ENCODE assay signal across 12 cellular contexts in the genomic region with DNA sequence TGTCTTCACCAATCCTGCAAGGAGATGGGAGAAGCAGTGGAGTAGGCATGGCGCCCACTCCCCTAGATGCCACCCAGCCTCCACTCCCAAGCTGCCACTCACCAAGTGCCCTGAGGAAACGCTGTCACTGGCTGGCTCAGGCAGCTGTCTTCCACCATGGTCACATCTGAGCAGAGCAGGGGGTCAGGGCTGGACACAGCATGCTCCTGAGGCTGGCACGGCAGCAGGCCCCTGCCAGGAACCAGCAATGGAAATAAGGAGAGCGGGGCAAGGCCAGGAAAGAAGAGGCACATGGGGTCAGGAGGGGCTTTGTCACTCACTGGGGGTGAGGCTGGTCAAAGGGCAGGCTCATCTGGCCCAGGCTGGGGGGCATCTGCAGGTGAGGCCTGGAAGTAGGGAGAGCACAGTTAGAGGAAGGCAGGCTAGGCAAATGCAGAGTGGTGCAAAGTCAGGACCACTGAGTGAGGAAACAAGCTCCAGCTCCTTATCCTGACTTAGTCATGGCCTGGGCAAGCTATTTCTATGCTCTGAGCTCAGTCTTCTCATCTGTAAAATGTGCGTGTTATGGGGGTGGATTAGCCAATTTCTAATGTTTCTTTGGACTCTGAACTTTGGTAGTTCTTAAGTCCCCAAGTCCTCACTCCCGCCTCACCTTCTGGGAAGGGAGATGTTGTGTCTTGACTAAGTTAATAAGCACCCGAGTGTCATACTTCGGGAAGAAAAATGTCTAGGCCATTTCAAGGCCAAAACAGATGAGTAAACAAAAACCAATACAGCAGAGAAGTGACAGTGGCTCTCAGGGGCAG. TPM values are rescaled to one million over a fixed set of nuclear protein-coding genes. Genes with fewer than 3 reads are reported as not detected.
DNase-seq lines count a peak whose midpoint lies in the region; ATAC-seq, FAIRE-seq and TF ChIP-seq lines count a peak whose summit lies in the region.
"Had no signal": no experiment of that assay in that cellular context is flagged by ENCODE, and none has a peak within 500 bp of the region (broad histone marks: within the 10 kb centered on the region; RNA-seq: fewer than 3 reads in every experiment).

No MANE protein-coding gene starts in this region.

- H4K8ac ChIP-seq in H1 (ENCODE audit: extremely low read depth, insufficient read depth, low read length): no peak overlapping the region
- no peak overlapping the region for H4K8ac ChIP-seq in trophoblast cell (ENCODE audit: low read depth, low read length)

- H3K9me3 ChIP-seq in Loucy (ENCODE audit: insufficient read depth, low read depth, low read length) (no peaks in the 10 kb centered on the region), H1 (ENCODE audit: insufficient read depth in 2 of 2, low read depth in 1 of 2, low read length in 1 of 2) (no peaks in the 10 kb centered on the region), trophoblast cell (ENCODE audit: insufficient read depth, low read depth, low read length) (peaks cover 2% of the 10 kb centered on the region)

- H4K12ac ChIP-seq in trophoblast cell (ENCODE audit: low read depth, low read length): no peak overlapping the region

- H4K91ac ChIP-seq in H1 (replicated peaks; ENCODE audit: insufficient read length, low read length) (no peak overlapping the region), trophoblast cell (ENCODE audit: low read depth, low read length) (no peak overlapping the region)

- peaks cover 6% of the 10 kb centered on the region for H4K20me1 ChIP-seq in Loucy (ENCODE audit: insufficient read depth, low read length, poor library complexity, severe bottlenecking)
- peaks cover 0 to 2% of the 10 kb centered on the region in 2 experiments for H4K20me1 ChIP-seq in H1 (replicated peaks in 1 of 2; ENCODE audit: control insufficient read depth in 1 of 2, insufficient read depth in 2 of 2, low read length in 2 of 2)

- DNase-seq in T-helper 1 cell (no peak), H1 (ENCODE audit: low read depth in 1 of 2, low spot score in 2 of 2) (no peak), trophoblast cell (no peak), COR-L47 (lab: John Stamatoyannopoulos, UW) (no peak)
- DNase-seq: 8988T; stimulated activated CD4-positive, alpha-beta T cell treated with anti-CD3 and anti-CD28 coated beads, Interleukin-2, amount 100 ng/mL, for 48 hours had no signal

- H3K4me2 ChIP-seq in Loucy (ENCODE audit: low read depth, low read length, poor library complexity, severe bottlenecking) (no peak overlapping the region), H1 (ENCODE audit: insufficient read depth in 1 of 2, low read depth in 2 of 2, low read length in 2 of 2) (no peak overlapping the region), trophoblast cell (ENCODE audit: low read length) (no peak overlapping the region)

- H3K9ac ChIP-seq in Loucy (ENCODE audit: low read depth, low read length, poor library complexity, severe bottlenecking) (peak overlapping the region; percentile 34), H1 (replicated peaks in 1 of 4; ENCODE audit: extremely low read depth in 1 of 4, low read depth in 3 of 4, low read length in 3 of 4) (no peak overlapping the region), trophoblast cell (ENCODE audit: low read length) (no peak overlapping the region)

- H3K23ac ChIP-seq in H1 (ENCODE audit: insufficient read length) (no peak overlapping the region), trophoblast cell (ENCODE audit: low read length) (no peak overlapping the region)

- H3K79me1 ChIP-seq in H1 (ENCODE audit: low read depth, low read length) (no peaks in the 10 kb centered on the region; the same call in 1 of the 2 replicates), trophoblast cell (ENCODE audit: low read length) (peaks cover 8% of the 10 kb centered on the region)

- H2BK120ac ChIP-seq in H1 (replicated peaks; ENCODE audit: low read depth, low read length) (no peak overlapping the region), trophoblast cell (ENCODE audit: insufficient read depth, low read length, poor library complexity) (no peak overlapping the region)

- H3K9me3 Mint-ChIP-seq in T-helper 1 cell treated with Interleukin-12 subunit alpha and Interleukin-12 subunit beta and Interleukin-4 antibody, amounts not matched to agents 30 μg/mL and 1 μg/mL, for 36 hours: no peaks in the 10 kb centered on the region

- H2BK20ac ChIP-seq in H1 (ENCODE audit: low read length): no peak overlapping the region

- no peak overlapping the region for H4K5ac ChIP-seq in H1 (ENCODE audit: insufficient read length, low read depth, low read length)

- no peak for TF ChIP-seq POLR2A in H1 (IDR thresholded peaks at IDR 0.05; ENCODE audit: control extremely low read depth in 1 of 2, low read depth in 2 of 2, low read length in 2 of 2)

- H3K14ac ChIP-seq in H1 (ENCODE audit: insufficient read length) (no peak overlapping the region), trophoblast cell (ENCODE audit: low read length) (no peak overlapping the region)

- no peak overlapping the region for H3K4me3 Mint-ChIP-seq in T-helper 1 cell treated with Interleukin-12 subunit alpha and Interleukin-12 subunit beta and Interleukin-4 antibody, amounts not matched to agents 30 μg/mL and 1 μg/mL, for 36 hours

- POLR2A ChIA-PET in H1 (lab: Charles Lee; ENCODE audit: partially characterized antibody): interaction anchor here (1.2 to 16.5 kb wide), 7 partner anchors 8 to 45 kb away, joined by 3 to 352 read pairs (median 4); a partner anchor contains a TSS

- H3K4me1 ChIP-seq in Loucy (ENCODE audit: insufficient read depth, low read length, poor library complexity, severe bottlenecking) (peaks cover 8% of the 10 kb centered on the region), H1 (replicated peaks in 1 of 4; ENCODE audit: control insufficient read depth in 3 of 4, insufficient read depth in 4 of 4, low read length in 3 of 4) (peaks cover 0 to 21% (median 15%) of the 10 kb centered on the region in 4 experiments; a peak in 6 of 7 replicates), trophoblast cell (ENCODE audit: control insufficient read depth in 1 of 2, insufficient read depth in 2 of 2, low read length in 2 of 2) (peaks cover 9 to 16% of the 10 kb centered on the region in 2 experiments)

- H3K36me3 ChIP-seq in Loucy (ENCODE audit: insufficient read depth, low read length) (peaks cover 5% of the 10 kb centered on the region; the same call in 1 of the 2 replicates), H1 (ENCODE audit: control insufficient read depth in 2 of 4, insufficient read depth in 4 of 4, low read length in 3 of 4) (peaks cover 6 to 24% (median 14%) of the 10 kb centered on the region in 4 experiments), trophoblast cell (ENCODE audit: control insufficient read depth in 1 of 2, insufficient read depth in 2 of 2, low read length in 2 of 2) (peaks cover 63 to 69% of the 10 kb centered on the region in 2 experiments)

- H3K4me3 ChIP-seq in Loucy (ENCODE audit: low read length, poor library complexity, severe bottlenecking) (no peak overlapping the region), H1 (ENCODE audit: extremely low read depth in 1 of 4, insufficient read depth in 2 of 4, low read depth in 3 of 4, low read length in 4 of 4) (no peak overlapping the region), trophoblast cell (ENCODE audit: low read depth, low read length) (peak overlapping the region; percentile 1)

- no peak overlapping the region for H2BK15ac ChIP-seq in H1 (ENCODE audit: low read length)

- H3K27ac Mint-ChIP-seq in T-helper 1 cell treated with Interleukin-12 subunit alpha and Interleukin-12 subunit beta and Interleukin-4 antibody, amounts not matched to agents 30 μg/mL and 1 μg/mL, for 36 hours: peak overlapping the region; percentile 8

- peaks cover 26% of the 10 kb centered on the region for H3K4me1 Mint-ChIP-seq in T-helper 1 cell treated with Interleukin-12 subunit alpha and Interleukin-12 subunit beta and Interleukin-4 antibody, amounts not matched to agents 30 μg/mL and 1 μg/mL, for 36 hours (ENCODE audit: low read depth)

- H2AFZ ChIP-seq in Loucy (ENCODE audit: low read length) (no peak overlapping the region), H1 (ENCODE audit: low read length) (no peak overlapping the region), trophoblast cell (ENCODE audit: insufficient read depth, low read length, poor library complexity) (no peak overlapping the region)

- no peak for TF ChIP-seq EP300 in H1 (IDR thresholded peaks at IDR 0.05; ENCODE audit: borderline replicate concordance in 1 of 2, low read depth in 2 of 2, low read length in 2 of 2)

- WGBS in H1 (ENCODE audit: extremely low coverage in 1 of 2, insufficient coverage in 1 of 2, insufficient read length in 1 of 2, insufficient replicate concordance in 2 of 2, low coverage in 1 of 2, low lambda C conversion rate in 2 of 2, missing lambda C conversion rate in 1 of 2), 2 experiments: 93% methylated on average over 8 of the region's 8 CpGs; no CpG with 5 or more reads in 1 of the 2 experiments
- WGBS in trophoblast cell (ENCODE audit: extremely low coverage, insufficient coverage, insufficient read length): no CpG with 5 or more reads among the region's 8 CpGs

- FAIRE-seq in H1 (lab: Jason Lieb, UNC): no peak

- H3K18ac ChIP-seq in H1 (ENCODE audit: extremely low read depth, low read length) (no peak overlapping the region), trophoblast cell (ENCODE audit: low read length) (no peak overlapping the region)

- H2AK5ac ChIP-seq in H1 (ENCODE audit: low read depth, low read length) (no peak overlapping the region), trophoblast cell (ENCODE audit: low read length) (no peak overlapping the region)

- H3K27ac ChIP-seq in H1 (ENCODE audit: low read depth, low read length) (no peak overlapping the region), trophoblast cell (ENCODE audit: low read depth, low read length) (no peak overlapping the region)

- H2BK12ac ChIP-seq in H1 (ENCODE audit: low read depth, low read length) (no peak overlapping the region), trophoblast cell (ENCODE audit: low read length) (no peak overlapping the region)

- H3K27me3 ChIP-seq in Loucy (ENCODE audit: insufficient read depth, low read length, poor library complexity, severe bottlenecking): no peaks in the 10 kb centered on the region
- no peaks in the 10 kb centered on the region for H3K27me3 ChIP-seq in H1 (replicated peaks in 1 of 4; ENCODE audit: control insufficient read depth in 3 of 4, extremely low read depth in 1 of 4, insufficient read depth in 3 of 4, low read length in 3 of 4)
- H3K27me3 ChIP-seq in trophoblast cell (ENCODE audit: insufficient read depth, low read length): no peaks in the 10 kb centered on the region

- H3K79me2 ChIP-seq in Loucy (ENCODE audit: insufficient read depth, low read length): peaks cover 4% of the 10 kb centered on the region; the same call in 1 of the 2 replicates
- no peaks in the 10 kb centered on the region; a peak in 1 of 4 replicates for H3K79me2 ChIP-seq in H1 (ENCODE audit: control insufficient read depth in 1 of 2, insufficient read depth in 2 of 2, low read length in 2 of 2)
- H3K79me2 ChIP-seq in trophoblast cell (ENCODE audit: control insufficient read depth, insufficient read depth, low read length, poor library complexity): no peaks in the 10 kb centered on the region

- H3K27me3 Mint-ChIP-seq in T-helper 1 cell treated with Interleukin-12 subunit alpha and Interleukin-12 subunit beta and Interleukin-4 antibody, amounts not matched to agents 30 μg/mL and 1 μg/mL, for 36 hours (ENCODE audit: low read depth): no peaks in the 10 kb centered on the region

- ATAC-seq in HG02610 (IDR thresholded peaks at IDR 0.05; ENCODE audit: unreplicated experiment) (no peak), GM21515 (IDR thresholded peaks at IDR 0.05; ENCODE audit: unreplicated experiment) (no peak)
- ATAC-seq: Panc1 had no signal

- H3K4ac ChIP-seq in H1 (replicated peaks; ENCODE audit: insufficient read length, low read depth, low read length) (no peak overlapping the region), trophoblast cell (ENCODE audit: low read depth, low read length) (no peak overlapping the region)

- peaks cover 42% of the 10 kb centered on the region for H3K36me3 Mint-ChIP-seq in T-helper 1 cell treated with Interleukin-12 subunit alpha and Interleukin-12 subunit beta and Interleukin-4 antibody, amounts not matched to agents 30 μg/mL and 1 μg/mL, for 36 hours (ENCODE audit: low read depth)

- no peak overlapping the region for H3K56ac ChIP-seq in H1 (replicated peaks; ENCODE audit: insufficient read length, low read depth, low read length)

- CTCF ChIA-PET in H1 (lab: Charles Lee; ENCODE audit: partially characterized antibody): interaction anchor here (0.9 to 14.0 kb wide), 13 partner anchors 9 to 146 kb away, joined by 3 to 325 read pairs (median 5); a partner anchor contains a TSS

- TF ChIP-seq CTCF in Loucy (conservative IDR thresholded peaks at IDR 0.05; ENCODE audit: low read length) (no peak), H1 (IDR thresholded peaks at IDR 0.05; ENCODE audit: control extremely low read depth in 1 of 3, insufficient read depth in 1 of 3, low read depth in 1 of 3, low read length in 3 of 3) (no peak)

- peaks cover 2% of the 10 kb centered on the region; the same call in 1 of the 2 replicates for H3F3A ChIP-seq in Loucy (ENCODE audit: low read depth)

- H3K9me2 ChIP-seq in Loucy (replicated peaks; ENCODE audit: low read depth, low read length): no peaks in the 10 kb centered on the region

- H3K23me2 ChIP-seq in H1 (ENCODE audit: low read depth, low read length): no peaks in the 10 kb centered on the region

- H2BK5ac ChIP-seq in H1 (ENCODE audit: low read depth, low read length): peak overlapping the region; percentile 75; the same call in 1 of the 2 replicates
- no peak overlapping the region for H2BK5ac ChIP-seq in trophoblast cell (ENCODE audit: low read depth, low read length, poor library complexity)

- TF ChIP-seq RAD21 in H1 (IDR thresholded peaks at IDR 0.05 in 1 of 2, conservative IDR thresholded peaks at IDR 0.05 in 1 of 2; ENCODE audit: low read depth in 2 of 2, low read length in 2 of 2): no peak

RNA-seq across cellular contexts. Expression of a gene that starts 8.0 kb away (rescaled TPM):
- 20.6 and 20.9 TPM in 2 replicates for total RNA-seq in H1 (2021; fragmentation: NEBNext Ultra II Directional; extraction: Animal tissue kit (Norgen Biotek cat#: 25700))
- polyA plus RNA-seq in H1 (2011; rRNA removed): 23.5 and 30.8 TPM in 2 replicates
- polyA plus RNA-seq in H1 (2011; cell fraction: cytosol; rRNA removed): 23.9 TPM
- 31.8 TPM for polyA plus RNA-seq in H1 (2011; cell fraction: nucleus; rRNA removed)
- 18.8 to 24.4 TPM (median 22.7 TPM) in 4 replicates for polyA plus RNA-seq in H1 (2012, experiment 1 of 2)
- 22.8 TPM for polyA plus RNA-seq in H1 (2012, experiment 2 of 2)
- 12.4 TPM for polyA plus RNA-seq in H1 (2013, experiment 1 of 2)
- 11.5 TPM for polyA plus RNA-seq in H1 (2013, experiment 2 of 2)
- polyA minus RNA-seq in H1 (2011; rRNA and poly(A)+ RNA removed): 12.2 and 22.2 TPM in 2 replicates
- polyA minus RNA-seq in H1 (2011; cell fraction: cytosol; rRNA and poly(A)+ RNA removed): 17.3 TPM
- 13.8 TPM for polyA minus RNA-seq in H1 (2011; cell fraction: nucleus; rRNA and poly(A)+ RNA removed)
- 26.6 and 26.8 TPM in 2 replicates for polyA plus RNA-seq in trophoblast cell (2013)

RNA-seq across cellular contexts. Expression of a gene that starts 14.2 kb away (rescaled TPM):
- 26.8 and 32.9 TPM in 2 replicates for total RNA-seq in H1 (2021; fragmentation: NEBNext Ultra II Directional; extraction: Animal tissue kit (Norgen Biotek cat#: 25700))
- polyA plus RNA-seq in H1 (2011; rRNA removed): 38.7 and 52.2 TPM in 2 replicates
- polyA plus RNA-seq in H1 (2011; cell fraction: cytosol; rRNA removed): 42.9 TPM
- 104 TPM for polyA plus RNA-seq in H1 (2011; cell fraction: nucleus; rRNA removed)
- 32.8 to 37.0 TPM (median 34.7 TPM) in 4 replicates for polyA plus RNA-seq in H1 (2012, experiment 1 of 2)
- polyA plus RNA-seq in H1 (2012, experiment 2 of 2): 21.8 TPM
- polyA plus RNA-seq in H1 (2013, experiment 1 of 2): 26.6 TPM
- polyA plus RNA-seq in H1 (2013, experiment 2 of 2): 28.7 TPM
- polyA minus RNA-seq in H1 (2011; rRNA and poly(A)+ RNA removed): 32.3 and 34.6 TPM in 2 replicates
- 11.3 TPM for polyA minus RNA-seq in H1 (2011; cell fraction: cytosol; rRNA and poly(A)+ RNA removed)
- polyA minus RNA-seq in H1 (2011; cell fraction: nucleus; rRNA and poly(A)+ RNA removed): 30.5 TPM
- 48.8 and 53.2 TPM in 2 replicates for polyA plus RNA-seq in trophoblast cell (2013)

RNA-seq across cellular contexts. Expression of a gene that starts 18.4 kb away (rescaled TPM):
- 41.6 and 43.2 TPM in 2 replicates for total RNA-seq in H1 (2021; fragmentation: NEBNext Ultra II Directional; extraction: Animal tissue kit (Norgen Biotek cat#: 25700))
- 21.3 and 30.1 TPM in 2 replicates for polyA plus RNA-seq in H1 (2011; rRNA removed)
- 30.3 TPM for polyA plus RNA-seq in H1 (2011; cell fraction: cytosol; rRNA removed)
- 32.0 TPM for polyA plus RNA-seq in H1 (2011; cell fraction: nucleus; rRNA removed)
- 16.4 to 26.7 TPM (median 21.6 TPM) in 4 replicates for polyA plus RNA-seq in H1 (2012, experiment 1 of 2)
- polyA plus RNA-seq in H1 (2012, experiment 2 of 2): 2.0 TPM
- polyA plus RNA-seq in H1 (2013, experiment 1 of 2): 35.2 TPM
- 38.0 TPM for polyA plus RNA-seq in H1 (2013, experiment 2 of 2)
- 36.9 and 49.7 TPM in 2 replicates for polyA minus RNA-seq in H1 (2011; rRNA and poly(A)+ RNA removed)
- polyA minus RNA-seq in H1 (2011; cell fraction: cytosol; rRNA and poly(A)+ RNA removed): 15.9 TPM
- polyA minus RNA-seq in H1 (2011; cell fraction: nucleus; rRNA and poly(A)+ RNA removed): 23.5 TPM
- polyA plus RNA-seq in trophoblast cell (2013): 11.6 and 12.1 TPM in 2 replicates

RNA-seq across cellular contexts. Expression of a gene that starts 31.3 kb away (rescaled TPM):
- 92.5 and 99.1 TPM in 2 replicates for total RNA-seq in H1 (2021; fragmentation: NEBNext Ultra II Directional; extraction: Animal tissue kit (Norgen Biotek cat#: 25700))
- polyA plus RNA-seq in H1 (2011; rRNA removed): 35.3 and 59.0 TPM in 2 replicates
- polyA plus RNA-seq in H1 (2011; cell fraction: cytosol; rRNA removed): 32.8 TPM
- polyA plus RNA-seq in H1 (2011; cell fraction: nucleus; rRNA removed): 168 TPM
- polyA plus RNA-seq in H1 (2012, experiment 1 of 2): 61.6 to 121 TPM (median 97.9 TPM) in 4 replicates
- polyA plus RNA-seq in H1 (2012, experiment 2 of 2): 64.6 TPM
- polyA plus RNA-seq in H1 (2013, experiment 1 of 2): 72.6 TPM
- 45.3 TPM for polyA plus RNA-seq in H1 (2013, experiment 2 of 2)
- 137 and 189 TPM in 2 replicates for polyA minus RNA-seq in H1 (2011; rRNA and poly(A)+ RNA removed)
- 104 TPM for polyA minus RNA-seq in H1 (2011; cell fraction: cytosol; rRNA and poly(A)+ RNA removed)
- polyA minus RNA-seq in H1 (2011; cell fraction: nucleus; rRNA and poly(A)+ RNA removed): 104 TPM
- 45.9 and 49.7 TPM in 2 replicates for polyA plus RNA-seq in trophoblast cell (2013)

RNA-seq across cellular contexts. Expression of a gene that starts 47.0 kb away (rescaled TPM):
- 0.52 and 0.54 TPM in 2 replicates for total RNA-seq in H1 (2021; fragmentation: NEBNext Ultra II Directional; extraction: Animal tissue kit (Norgen Biotek cat#: 25700))
- polyA plus RNA-seq in H1 (2011; rRNA removed): 0.60 and 0.77 TPM in 2 replicates
- polyA plus RNA-seq in H1 (2011; cell fraction: cytosol; rRNA removed): 0.21 TPM
- 2.2 TPM for polyA plus RNA-seq in H1 (2011; cell fraction: nucleus; rRNA removed)
- polyA plus RNA-seq in H1 (2012, experiment 1 of 2): 0.11 to 0.41 TPM (median 0.24 TPM) in 4 replicates
- polyA plus RNA-seq in H1 (2012, experiment 2 of 2): 0.04 TPM
- polyA plus RNA-seq in H1 (2013, experiment 1 of 2): 0.14 TPM
- polyA plus RNA-seq in H1 (2013, experiment 2 of 2): 0.33 TPM
- polyA minus RNA-seq in H1 (2011; rRNA and poly(A)+ RNA removed): 1.3 TPM in 1 of 2 replicates, not detected in the other
- not detected for polyA minus RNA-seq in H1 (2011; cell fraction: cytosol; rRNA and poly(A)+ RNA removed)
- 2.4 TPM for polyA minus RNA-seq in H1 (2011; cell fraction: nucleus; rRNA and poly(A)+ RNA removed)
- 0.04 TPM in 1 of 2 replicates, not detected in the other for polyA plus RNA-seq in trophoblast cell (2013)
- total RNA-seq: temporal lobe had no signal
